Comparison of ENCODE assay signal across 8 cellular contexts in the genomic region with DNA sequence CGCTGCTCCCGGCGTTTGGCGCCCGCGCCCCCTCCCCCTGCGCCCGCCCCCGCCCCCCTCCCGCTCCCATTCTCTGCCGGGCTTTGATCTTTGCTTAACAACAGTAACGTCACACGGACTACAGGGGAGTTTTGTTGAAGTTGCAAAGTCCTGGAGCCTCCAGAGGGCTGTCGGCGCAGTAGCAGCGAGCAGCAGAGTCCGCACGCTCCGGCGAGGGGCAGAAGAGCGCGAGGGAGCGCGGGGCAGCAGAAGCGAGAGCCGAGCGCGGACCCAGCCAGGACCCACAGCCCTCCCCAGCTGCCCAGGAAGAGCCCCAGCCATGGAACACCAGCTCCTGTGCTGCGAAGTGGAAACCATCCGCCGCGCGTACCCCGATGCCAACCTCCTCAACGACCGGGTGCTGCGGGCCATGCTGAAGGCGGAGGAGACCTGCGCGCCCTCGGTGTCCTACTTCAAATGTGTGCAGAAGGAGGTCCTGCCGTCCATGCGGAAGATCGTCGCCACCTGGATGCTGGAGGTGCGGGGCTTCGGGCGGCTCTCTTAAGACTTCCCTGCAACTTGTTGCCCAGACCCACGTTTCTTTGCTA. TPM values are rescaled to one million over a fixed set of nuclear protein-coding genes. Genes with fewer than 3 reads are reported as not detected.
DNase-seq lines count a peak whose midpoint lies in the region; ATAC-seq lines count a peak whose summit lies in the region.

CCND1 (plus strand) TSS at position 162 of the 587 bp plus-strand sequence; CDS start at position 320, 158 bp downstream.

- H3K4me3 Mint-ChIP-seq in activated CD4-positive, alpha-beta T cell treated with anti-CD3 and anti-CD28 coated beads, Interleukin-2, amount 10 ng/mL, durations not matched to agents 24 days and 14 days = peak within 1 kb of the TSS; percentile 79

- H3K27me3 Mint-ChIP-seq in activated CD4-positive, alpha-beta T cell treated with anti-CD3 and anti-CD28 coated beads, Interleukin-2, amount 10 ng/mL, durations not matched to agents 24 days and 14 days = peaks cover 41% of the 10 kb centered on the region

- ATAC-seq in esophagus mucosa = peak; percentile 53

- H3K36me3 Mint-ChIP-seq in activated CD4-positive, alpha-beta T cell treated with anti-CD3 and anti-CD28 coated beads, Interleukin-2, amount 10 ng/mL, durations not matched to agents 24 days and 14 days (ENCODE audit: low read depth) = peaks cover 4% of the 10 kb centered on the region

- intact Hi-C loops in activated CD4-positive, alpha-beta T cell treated with anti-CD3 and anti-CD28 coated beads, Interleukin-2, amount 10 ng/mL, durations not matched to agents 24 days and 14 days (cut with micrococcal nuclease) = loop anchor here (1.0 to 5.0 kb wide), 5 partner anchors 61 to 799 kb away; partner anchors contain the start of genes CPT1A and FGF19

- peaks cover 75% of the 10 kb centered on the region for H3K4me1 ChIP-seq in stomach smooth muscle (ENCODE audit: control insufficient read depth, insufficient read depth, low read length)

- H3K4me1 Mint-ChIP-seq in activated CD4-positive, alpha-beta T cell treated with anti-CD3 and anti-CD28 coated beads, Interleukin-2, amount 10 ng/mL, durations not matched to agents 24 days and 14 days = peaks cover 7% of the 10 kb centered on the region

- H3K9me3 ChIP-seq in stomach smooth muscle (ENCODE audit: control insufficient read depth in 2 of 2, low read length in 2 of 2) = no peaks in the 10 kb centered on the region

- no peaks in the 10 kb centered on the region for H3K36me3 ChIP-seq in stomach smooth muscle (ENCODE audit: control insufficient read depth in 2 of 2, insufficient read depth in 2 of 2, low read length in 2 of 2)

- H3K9ac ChIP-seq in stomach smooth muscle (ENCODE audit: low read length in 2 of 2) = peak within 1 kb of the TSS in 1 of 2 donors; percentile 41

- no peaks in the 10 kb centered on the region for H3K9me3 Mint-ChIP-seq in activated CD4-positive, alpha-beta T cell treated with anti-CD3 and anti-CD28 coated beads, Interleukin-2, amount 10 ng/mL, durations not matched to agents 24 days and 14 days

- peak within 1 kb of the TSS; percentile 37 for H3K27ac ChIP-seq in stomach smooth muscle (ENCODE audit: low read length)

- peak within 1 kb of the TSS; percentile 61 to 76 for H3K4me3 ChIP-seq in stomach smooth muscle (ENCODE audit: low read length in 2 of 2)

- H3K27me3 ChIP-seq in stomach smooth muscle (ENCODE audit: control insufficient read depth in 1 of 2, insufficient read depth in 2 of 2, low read length in 2 of 2) = peaks cover 25 to 71% of the 10 kb centered on the region in 2 donors

- DNase-seq in NCI-H1417 (lab: John Stamatoyannopoulos, UW) (peak in 2 of 3 experiments; percentile 45 to 56), NCI-H1417 treated with DMSO at 0.1 percent for 48 hours (lab: John Stamatoyannopoulos, UW) (no peak), NCI-H1105 (lab: John Stamatoyannopoulos, UW) (peak; percentile 41), midbrain (lab: John Stamatoyannopoulos, UW) (peak; percentile 18), NCI-H187 treated with DMSO at 0.1 percent for 48 hours (lab: John Stamatoyannopoulos, UW) (no peak)
- DNase-seq in activated CD4-positive, alpha-beta T cell treated with anti-CD3 and anti-CD28 coated beads, Interleukin-2, amount 10 ng/mL, durations not matched to agents 24 days and 14 days = peak; percentile 74

- peak within 1 kb of the TSS; percentile 80 for H3K27ac Mint-ChIP-seq in activated CD4-positive, alpha-beta T cell treated with anti-CD3 and anti-CD28 coated beads, Interleukin-2, amount 10 ng/mL, durations not matched to agents 24 days and 14 days

RNA-seq across cellular contexts. Expression of gene CCND1, which starts in this region (rescaled TPM):
- total RNA-seq in activated CD4-positive, alpha-beta T cell treated with anti-CD3 and anti-CD28 coated beads, Interleukin-2, amount 10 ng/mL, durations not matched to agents 24 days and 14 days = 13.4 and 17.2 TPM in 2 replicates
- 63.7 TPM for total RNA-seq in esophagus mucosa

Comparison
In these comparisons a context has a peak if more than half of its experiments do, and no peak if none do; other contexts are left out.
1. DNase-seq: peak in NCI-H1417 (2 of 3), NCI-H1105 (single experiment), activated CD4-positive, alpha-beta T cell treated with anti-CD3 and anti-CD28 coated beads, Interleukin-2, amount 10 ng/mL, durations not matched to agents 24 days and 14 days (single experiment) and midbrain (single experiment); none in NCI-H1417 treated with DMSO at 0.1 percent for 48 hours (single experiment) and NCI-H187 treated with DMSO at 0.1 percent for 48 hours (single experiment).